16 cellular contexts compared by ENCODE assay signal in the genomic region with DNA sequence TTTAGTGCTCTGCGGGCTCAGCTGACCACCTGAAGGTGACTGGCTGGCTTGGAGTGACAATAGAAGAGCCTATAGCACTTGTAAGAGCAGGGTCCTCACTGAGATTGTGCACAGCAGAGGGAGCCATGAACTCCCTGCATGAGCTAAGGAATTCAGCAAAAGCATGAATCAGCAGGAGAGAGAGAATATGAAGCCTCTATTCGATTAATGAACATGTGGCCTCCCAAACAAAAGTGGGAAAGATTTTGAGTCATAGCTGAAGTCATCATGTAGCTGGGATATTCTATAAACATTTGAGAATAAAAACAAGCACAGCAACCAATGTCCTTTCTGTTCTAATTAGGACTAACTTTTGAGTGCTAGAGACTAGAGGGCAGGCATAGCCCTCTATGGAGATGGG.
DNase-seq lines count a peak whose midpoint lies in the region; ATAC-seq, FAIRE-seq and TF ChIP-seq lines count a peak whose summit lies in the region.
"Had no signal": no experiment of that assay in that cellular context is flagged by ENCODE, and none has a peak within 500 bp of the region (broad histone marks: within the 10 kb centered on the region; RNA-seq: fewer than 3 reads in every experiment).

No MANE protein-coding gene starts in this region.

- H3K4me1 Mint-ChIP-seq in WTC11 (peaks cover 20% of the 10 kb centered on the region), immature natural killer cell (no peaks in the 10 kb centered on the region)

- no peak for TF ChIP-seq POLR2A in A549 (IDR thresholded peaks at IDR 0.05; ENCODE audit: low read length)

- peaks cover under 1% of the 10 kb centered on the region; the same call in 2 of the 3 replicates for H3K9me3 ChIP-seq in A549
- H3K9me3 ChIP-seq in HEK293 (ENCODE audit: control insufficient read depth, insufficient read depth, low read depth, low read length) = no peaks in the 10 kb centered on the region
- H3K9me3 ChIP-seq: pancreas, thyroid gland had no signal

- H3K36me3 ChIP-seq in HEK293 (ENCODE audit: control insufficient read depth in 2 of 2, insufficient read depth in 1 of 2, low read length in 2 of 2) = no peaks in the 10 kb centered on the region
- H3K36me3 ChIP-seq: pancreas, thyroid gland had no signal

- peak; percentile 25; the same call in 2 of the 3 replicates for TF ChIP-seq CTCF in A549 (IDR thresholded peaks at IDR 0.05)
- TF ChIP-seq CTCF in HEK293 (tag by site-specific recombination; IDR thresholded peaks at IDR 0.05) = no peak
- TF ChIP-seq CTCF in WTC11 (IDR thresholded peaks at IDR 0.05) = no peak

- TF ChIP-seq RAD21 in A549 (conservative IDR thresholded peaks at IDR 0.05 in 1 of 2, IDR thresholded peaks at IDR 0.05 in 1 of 2) = peak; percentile 38 to 41; a peak in 4 of 5 replicates

- 19% methylated on average over 2 of the region's 2 CpGs for WGBS in A549 (ENCODE audit: missing lambda C conversion rate)

- DNase-seq in A549 (ENCODE audit: low read depth in 1 of 2, low spot score in 1 of 2) = peak in 1 of 2 experiments; percentile 61
- no peak for DNase-seq in WTC11 (ENCODE audit: low spot score)
- peak; percentile 51 for DNase-seq in fibroblast of the conjunctiva (ENCODE audit: low read depth)
- DNase-seq in activated CD4-positive, alpha-beta T cell treated with anti-CD3 and anti-CD28 coated beads, Interleukin-2, amount 50 U/mL, for 48 hours = no peak
- DNase-seq in NCI-H510A (lab: John Stamatoyannopoulos, UW) = no peak
- no peak for DNase-seq in immature natural killer cell
- DNase-seq: activated naive CD4-positive, alpha-beta T cell treated with anti-CD3 and anti-CD28 coated beads, Interleukin-2, amount 50 U/mL, for 16 hours; C1 segment of cervical spinal cord; left colon; NCI-H187; pancreas; thyroid gland had no signal

- H3K36me3 Mint-ChIP-seq in WTC11 (peaks cover 8% of the 10 kb centered on the region), immature natural killer cell (no peaks in the 10 kb centered on the region)

- FAIRE-seq in A549 (lab: Jason Lieb, UNC) = no peak
- FAIRE-seq: endometrium, pancreas had no signal

- H3K27ac ChIP-seq in A549 (peak overlapping the region; percentile 69 to 83), HEK293 (ENCODE audit: extremely low read depth, low read depth, low read length) (no peak overlapping the region)
- H3K27ac ChIP-seq: RWPE1, thyroid gland had no signal

- peak overlapping the region; percentile 56 for H3K4me2 ChIP-seq in A549

- peaks cover 56% of the 10 kb centered on the region for H3K4me1 ChIP-seq in A549
- H3K4me1 ChIP-seq in HEK293 (ENCODE audit: control insufficient read depth, insufficient read depth, low read length) = peaks cover 2% of the 10 kb centered on the region; the same call in 1 of the 2 replicates

- CTCF ChIA-PET in A549 (lab: Yijun Ruan, JAX) = no interaction called here
- CTCF ChIA-PET in HEK293 (lab: Yijun Ruan, JAX) = interaction anchor here (1.1 to 1.4 kb wide), 2 partner anchors 11 to 21 kb away, joined by 3 to 6 read pairs; no protein-coding TSS in a partner anchor
- CTCF ChIA-PET in WTC11 (lab: Charles Lee) = no interaction called here

- H3K4me3 Mint-ChIP-seq in WTC11 (no peak overlapping the region), immature natural killer cell (no peak overlapping the region)

- ATAC-seq in A549 = peak; percentile 60 to 77
- ATAC-seq in WTC11 = peak; percentile 48; the same call in 1 of the 2 replicates
- ATAC-seq in GM19452 (IDR thresholded peaks at IDR 0.05; ENCODE audit: unreplicated experiment) = no peak
- ATAC-seq: left colon had no signal

- no peak overlapping the region for H3K27ac Mint-ChIP-seq in WTC11
- no peak overlapping the region for H3K27ac Mint-ChIP-seq in immature natural killer cell

- TF ChIP-seq EP300 in A549 (IDR thresholded peaks at IDR 0.05) = no peak

- H3K9me3 Mint-ChIP-seq in WTC11 (peaks cover 29% of the 10 kb centered on the region), immature natural killer cell (peaks cover 2 to 16% (median 9%) of the 10 kb centered on the region in 6 donors)

- H3K27me3 Mint-ChIP-seq in WTC11 (ENCODE audit: low read depth) (no peaks in the 10 kb centered on the region), immature natural killer cell (ENCODE audit: low read depth in 3 of 3) (peaks cover 0 to 4% (median 0%) of the 10 kb centered on the region in 3 donors)

- POLR2A ChIA-PET in A549 (lab: Yijun Ruan, JAX) = no interaction called here
- POLR2A ChIA-PET in HEK293 (lab: Yijun Ruan, JAX) = interaction anchor here (1.1 kb wide), 1 partner anchor 116 kb away, joined by 3 read pairs; no protein-coding TSS in a partner anchor
- POLR2A ChIA-PET in WTC11 (lab: Charles Lee) = no interaction called here

- H3K4me3 ChIP-seq in A549 (no peak overlapping the region), HEK293 (ENCODE audit: low read depth, low read length) (no peak overlapping the region)
- H3K4me3 ChIP-seq: pancreas, thyroid gland had no signal

TF ChIP-seq in A549, 52 proteins besides CTCF, POLR2A, EP300 and RAD21 (continues in another document):
- TF ChIP-seq, protein P1, sequence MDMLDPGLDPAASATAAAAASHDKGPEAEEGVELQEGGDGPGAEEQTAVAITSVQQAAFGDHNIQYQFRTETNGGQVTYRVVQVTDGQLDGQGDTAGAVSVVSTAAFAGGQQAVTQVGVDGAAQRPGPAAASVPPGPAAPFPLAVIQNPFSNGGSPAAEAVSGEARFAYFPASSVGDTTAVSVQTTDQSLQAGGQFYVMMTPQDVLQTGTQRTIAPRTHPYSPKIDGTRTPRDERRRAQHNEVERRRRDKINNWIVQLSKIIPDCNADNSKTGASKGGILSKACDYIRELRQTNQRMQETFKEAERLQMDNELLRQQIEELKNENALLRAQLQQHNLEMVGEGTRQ (IDR thresholded peaks at IDR 0.05) = no peak
- TF ChIP-seq, protein P2, sequence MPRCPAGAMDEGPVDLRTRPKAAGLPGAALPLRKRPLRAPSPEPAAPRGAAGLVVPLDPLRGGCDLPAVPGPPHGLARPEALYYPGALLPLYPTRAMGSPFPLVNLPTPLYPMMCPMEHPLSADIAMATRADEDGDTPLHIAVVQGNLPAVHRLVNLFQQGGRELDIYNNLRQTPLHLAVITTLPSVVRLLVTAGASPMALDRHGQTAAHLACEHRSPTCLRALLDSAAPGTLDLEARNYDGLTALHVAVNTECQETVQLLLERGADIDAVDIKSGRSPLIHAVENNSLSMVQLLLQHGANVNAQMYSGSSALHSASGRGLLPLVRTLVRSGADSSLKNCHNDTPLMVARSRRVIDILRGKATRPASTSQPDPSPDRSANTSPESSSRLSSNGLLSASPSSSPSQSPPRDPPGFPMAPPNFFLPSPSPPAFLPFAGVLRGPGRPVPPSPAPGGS (IDR thresholded peaks at IDR 0.05) = no peak
- no peak for TF ChIP-seq BHLHE40 (IDR thresholded peaks at IDR 0.05; ENCODE audit: low read depth, low read length)
- TF ChIP-seq NR3C1 (IDR thresholded peaks at IDR 0.05) = no peak
- TF ChIP-seq CHD4 (IDR thresholded peaks at IDR 0.05; ENCODE audit: borderline replicate concordance) = no peak
- TF ChIP-seq JUNB (IDR thresholded peaks at IDR 0.05) = no peak

TF ChIP-seq in HEK293, 187 proteins besides CTCF, POLR2A, EP300 and RAD21:
- TF ChIP-seq ZBTB21 (tag by site-specific recombination; IDR thresholded peaks at IDR 0.05) = peak; percentile 14; the same call in 1 of the 2 replicates
- TF ChIP-seq ZSCAN30 (tag by site-specific recombination; IDR thresholded peaks at IDR 0.05) = no peak

TF ChIP-seq in WTC11, 78 proteins besides CTCF, POLR2A, EP300 and RAD21 (continues in another document):
- TF ChIP-seq PRRX2 (CRISPR knock-in tag; IDR thresholded peaks at IDR 0.05) = no peak
- TF ChIP-seq, protein P3, sequence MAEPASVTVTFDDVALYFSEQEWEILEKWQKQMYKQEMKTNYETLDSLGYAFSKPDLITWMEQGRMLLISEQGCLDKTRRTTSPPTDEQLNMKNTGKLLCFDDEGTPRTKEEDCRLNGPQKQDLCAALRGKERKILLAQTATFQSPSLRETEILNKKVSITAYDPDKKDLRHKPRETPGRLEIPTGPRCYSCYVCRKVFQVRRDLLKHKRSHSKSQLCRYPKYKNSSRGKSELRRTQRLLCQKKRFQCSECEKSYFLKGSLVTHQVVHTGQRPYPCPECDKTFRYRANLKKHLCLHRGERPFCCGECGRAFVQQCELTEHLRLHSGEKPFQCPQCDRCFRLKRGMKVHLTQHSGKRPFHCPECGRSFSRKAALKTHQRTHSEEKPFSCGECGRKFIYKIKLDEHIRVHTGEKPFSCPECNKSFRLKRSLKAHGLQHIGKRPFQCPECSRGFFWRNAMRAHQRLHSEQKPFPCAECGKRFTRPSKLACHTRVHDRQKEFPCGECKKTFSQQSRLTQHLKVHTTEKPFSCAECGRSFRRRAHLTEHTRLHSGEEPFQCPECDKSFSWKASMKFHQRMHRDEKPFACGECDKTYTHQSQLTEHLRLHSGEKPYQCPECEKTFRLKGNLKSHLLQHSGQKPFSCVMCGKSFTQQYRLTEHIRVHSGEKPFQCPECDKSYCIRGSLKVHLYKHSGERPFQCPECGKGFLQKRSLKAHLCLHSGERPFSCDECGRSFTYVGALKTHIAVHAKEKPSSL (CRISPR knock-in tag; conservative IDR thresholded peaks at IDR 0.05) = no peak
- TF ChIP-seq FOXK1 (CRISPR knock-in tag; IDR thresholded peaks at IDR 0.05) = no peak
- TF ChIP-seq, protein P4, sequence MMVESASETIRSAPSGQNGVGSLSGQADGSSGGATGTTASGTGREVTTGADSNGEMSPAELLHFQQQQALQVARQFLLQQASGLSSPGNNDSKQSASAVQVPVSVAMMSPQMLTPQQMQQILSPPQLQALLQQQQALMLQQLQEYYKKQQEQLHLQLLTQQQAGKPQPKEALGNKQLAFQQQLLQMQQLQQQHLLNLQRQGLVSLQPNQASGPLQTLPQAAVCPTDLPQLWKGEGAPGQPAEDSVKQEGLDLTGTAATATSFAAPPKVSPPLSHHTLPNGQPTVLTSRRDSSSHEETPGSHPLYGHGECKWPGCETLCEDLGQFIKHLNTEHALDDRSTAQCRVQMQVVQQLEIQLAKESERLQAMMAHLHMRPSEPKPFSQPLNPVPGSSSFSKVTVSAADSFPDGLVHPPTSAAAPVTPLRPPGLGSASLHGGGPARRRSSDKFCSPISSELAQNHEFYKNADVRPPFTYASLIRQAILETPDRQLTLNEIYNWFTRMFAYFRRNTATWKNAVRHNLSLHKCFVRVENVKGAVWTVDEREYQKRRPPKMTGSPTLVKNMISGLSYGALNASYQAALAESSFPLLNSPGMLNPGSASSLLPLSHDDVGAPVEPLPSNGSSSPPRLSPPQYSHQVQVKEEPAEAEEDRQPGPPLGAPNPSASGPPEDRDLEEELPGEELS (CRISPR knock-in tag; IDR thresholded peaks at IDR 0.05) = no peak
- TF ChIP-seq TCF7 (CRISPR knock-in tag; IDR thresholded peaks at IDR 0.05; ENCODE audit: low read depth) = no peak
